In the genomic region with DNA sequence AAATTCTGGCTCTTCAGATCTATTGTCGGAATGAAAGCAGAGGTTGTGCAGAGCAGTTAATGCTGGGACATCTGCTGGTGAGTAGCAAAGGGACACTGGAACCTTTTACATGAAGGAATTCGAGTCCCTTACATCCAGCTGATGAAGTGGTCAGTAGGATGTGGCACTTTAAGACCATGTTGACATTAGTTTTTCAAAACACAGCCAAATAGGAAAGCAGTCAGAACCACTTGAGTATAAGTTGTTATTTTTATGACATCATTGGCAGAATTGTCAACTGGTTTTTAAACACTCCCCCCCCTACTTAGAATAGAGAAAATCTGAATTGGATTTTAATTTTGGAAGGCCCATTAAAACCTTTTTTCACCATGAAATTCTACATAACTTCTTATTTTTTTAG, we compare ENCODE assay signal across 20 cellular contexts. TPM values are rescaled to one million over a fixed set of nuclear protein-coding genes. Genes with fewer than 3 reads are reported as not detected.
A peak's percentile ranks its signal among the peaks of the same experiment; 100 is the strongest.
DNase-seq lines count a peak whose midpoint lies in the region; ATAC-seq and TF ChIP-seq lines count a peak whose summit lies in the region.
"Had no signal": no experiment of that assay in that cellular context is flagged by ENCODE, and none has a peak within 500 bp of the region (broad histone marks: within the 10 kb centered on the region; RNA-seq: fewer than 3 reads in every experiment).

No MANE protein-coding gene starts in this region.

- H3K36me3 ChIP-seq in upper lobe of right lung (peaks cover 31% of the 10 kb centered on the region), GM23338 (ENCODE audit: insufficient read depth) (peaks cover 6% of the 10 kb centered on the region; the same call in 1 of the 2 replicates)

- H3K27ac Mint-ChIP-seq in activated T-cell treated with anti-CD3 and anti-CD28 coated beads, Interleukin-2, amount 50 U/mL, for 72 hours: peak overlapping the region; percentile 47
- H3K27ac Mint-ChIP-seq in glutamatergic neuron (ENCODE audit: unreplicated experiment): peak overlapping the region; percentile 81
- H3K27ac Mint-ChIP-seq in GM23338: no peak overlapping the region
- H3K27ac Mint-ChIP-seq: H9 had no signal

- peaks cover 10 to 19% of the 10 kb centered on the region in 2 donors for H3K36me3 Mint-ChIP-seq in activated T-cell treated with anti-CD3 and anti-CD28 coated beads, Interleukin-2, amount 50 U/mL, for 72 hours (ENCODE audit: insufficient read depth in 2 of 2)
- no peaks in the 10 kb centered on the region for H3K36me3 Mint-ChIP-seq in glutamatergic neuron (ENCODE audit: unreplicated experiment)
- no peaks in the 10 kb centered on the region for H3K36me3 Mint-ChIP-seq in GM23338 (ENCODE audit: low read depth)

- H4K20me1 ChIP-seq in GM23338 (replicated peaks; ENCODE audit: insufficient read depth): no peaks in the 10 kb centered on the region

- no peaks in the 10 kb centered on the region for H3F3A ChIP-seq in GM23338 (replicated peaks; ENCODE audit: low read depth)

- no peaks in the 10 kb centered on the region for H3K9me3 ChIP-seq in upper lobe of right lung
- H3K9me3 ChIP-seq: BLaER1 treated with 17β-estradiol and CSF1 and Interleukin-3, amounts not matched to agents 10 nM and 100 nM had no signal

- H3K27me3 ChIP-seq in upper lobe of right lung (no peaks in the 10 kb centered on the region), GM23338 (ENCODE audit: insufficient read depth) (no peaks in the 10 kb centered on the region)
- H3K27me3 ChIP-seq: BLaER1 treated with 17β-estradiol and CSF1 and Interleukin-3, amounts not matched to agents 10 nM and 100 nM had no signal

- H3K27ac ChIP-seq in upper lobe of right lung: no peak overlapping the region
- no peak overlapping the region for H3K27ac ChIP-seq in GM23338 (ENCODE audit: low read depth)
- H3K27ac ChIP-seq: BLaER1 treated with 17β-estradiol and CSF1 and Interleukin-3, amounts not matched to agents 10 nM and 100 nM had no signal

- H3K4me3 Mint-ChIP-seq in activated T-cell treated with anti-CD3 and anti-CD28 coated beads, Interleukin-2, amount 50 U/mL, for 72 hours: no peak overlapping the region
- H3K4me3 Mint-ChIP-seq in glutamatergic neuron (ENCODE audit: unreplicated experiment) (peak overlapping the region; percentile 4), GM23338 (no peak overlapping the region)
- H3K4me3 Mint-ChIP-seq: CD8-positive, alpha-beta memory T cell; H9 had no signal

- no peaks in the 10 kb centered on the region for H3K4me1 ChIP-seq in upper lobe of right lung
- no peaks in the 10 kb centered on the region for H3K4me1 ChIP-seq in GM23338 (ENCODE audit: insufficient read depth)
- H3K4me1 ChIP-seq: BLaER1 treated with 17β-estradiol and CSF1 and Interleukin-3, amounts not matched to agents 10 nM and 100 nM had no signal

- no peak overlapping the region for H2AFZ ChIP-seq in GM23338

- DNase-seq in activated T-cell treated with anti-CD3 and anti-CD28 coated beads, Interleukin-2, amount 50 U/mL, for 72 hours: no peak
- no peak for DNase-seq in activated T-cell treated with anti-CD3 and anti-CD28 coated beads for 4 hours
- peak; percentile 10 for DNase-seq in NCI-H2029 (lab: John Stamatoyannopoulos, UW)
- DNase-seq in glutamatergic neuron: no peak
- no peak for DNase-seq in upper lobe of right lung
- DNase-seq in NCI-H2196 treated with DMSO at 0.1 percent for 48 hours (lab: John Stamatoyannopoulos, UW; ENCODE audit: unreplicated experiment): no peak
- DNase-seq in GM23338 (ENCODE audit: low spot score): no peak
- DNase-seq: CD8-positive, alpha-beta memory T cell; DMS 273 treated with DMSO at 0.1 percent for 48 hours; H9; NCI-H1105; NCI-H1694; NCI-H446; NCI-H69; RPMI8226; SIG-M5 had no signal

- H3K9me3 Mint-ChIP-seq in activated T-cell treated with anti-CD3 and anti-CD28 coated beads, Interleukin-2, amount 50 U/mL, for 72 hours: no peaks in the 10 kb centered on the region
- peaks cover 3% of the 10 kb centered on the region for H3K9me3 Mint-ChIP-seq in glutamatergic neuron (ENCODE audit: unreplicated experiment)
- H3K9me3 Mint-ChIP-seq in GM23338: no peaks in the 10 kb centered on the region
- H3K9me3 Mint-ChIP-seq: CD8-positive, alpha-beta memory T cell; H9 had no signal

- H3K4me3 ChIP-seq in upper lobe of right lung: no peak overlapping the region
- H3K4me3 ChIP-seq in GM23338: no peak overlapping the region
- H3K4me3 ChIP-seq: BLaER1 treated with 17β-estradiol and CSF1 and Interleukin-3, amounts not matched to agents 10 nM and 100 nM had no signal

- H3K9me2 ChIP-seq in GM23338 (ENCODE audit: insufficient read depth): no peaks in the 10 kb centered on the region

- no peak for ATAC-seq in activated T-cell treated with anti-CD3 and anti-CD28 coated beads, Interleukin-2, amount 50 U/mL, for 72 hours (replicated peaks in 1 of 2)
- ATAC-seq in upper lobe of right lung (peak; percentile 68), GM21390 (IDR thresholded peaks at IDR 0.05; ENCODE audit: unreplicated experiment) (no peak), GM23338 (no peak)

- intact Hi-C loops in upper lobe of right lung (cut with DNase I): no loop called here

- peaks cover 33% of the 10 kb centered on the region for H3K4me1 Mint-ChIP-seq in activated T-cell treated with anti-CD3 and anti-CD28 coated beads, Interleukin-2, amount 50 U/mL, for 72 hours (ENCODE audit: low read depth)
- H3K4me1 Mint-ChIP-seq in glutamatergic neuron (ENCODE audit: low read depth, unreplicated experiment) (peaks cover 9% of the 10 kb centered on the region), GM23338 (no peaks in the 10 kb centered on the region)

- no peaks in the 10 kb centered on the region for H3K27me3 Mint-ChIP-seq in activated T-cell treated with anti-CD3 and anti-CD28 coated beads, Interleukin-2, amount 50 U/mL, for 72 hours (ENCODE audit: low read depth)
- H3K27me3 Mint-ChIP-seq in glutamatergic neuron (ENCODE audit: unreplicated experiment) (peaks cover 4% of the 10 kb centered on the region), GM23338 (ENCODE audit: insufficient read depth, low read depth, poor library complexity) (no peaks in the 10 kb centered on the region)

- no peaks in the 10 kb centered on the region for H3K79me2 ChIP-seq in GM23338 (replicated peaks; ENCODE audit: insufficient read depth)

- H3K4me2 ChIP-seq in GM23338: no peak overlapping the region
- H3K4me2 ChIP-seq: BLaER1 treated with 17β-estradiol and CSF1 and Interleukin-3, amounts not matched to agents 10 nM and 100 nM had no signal

- no peak for TF ChIP-seq CTCF in glutamatergic neuron (IDR thresholded peaks at IDR 0.05; ENCODE audit: partially characterized antibody, unreplicated experiment)
- no peak for TF ChIP-seq CTCF in upper lobe of right lung (IDR thresholded peaks at IDR 0.05)
- TF ChIP-seq CTCF in GM23338 (conservative IDR thresholded peaks at IDR 0.05; ENCODE audit: low read depth in 2 of 2): no peak

TF ChIP-seq in GM23338, 12 proteins besides CTCF, POLR2A, EP300 and RAD21 (continues in another document):
- TF ChIP-seq, protein P1, sequence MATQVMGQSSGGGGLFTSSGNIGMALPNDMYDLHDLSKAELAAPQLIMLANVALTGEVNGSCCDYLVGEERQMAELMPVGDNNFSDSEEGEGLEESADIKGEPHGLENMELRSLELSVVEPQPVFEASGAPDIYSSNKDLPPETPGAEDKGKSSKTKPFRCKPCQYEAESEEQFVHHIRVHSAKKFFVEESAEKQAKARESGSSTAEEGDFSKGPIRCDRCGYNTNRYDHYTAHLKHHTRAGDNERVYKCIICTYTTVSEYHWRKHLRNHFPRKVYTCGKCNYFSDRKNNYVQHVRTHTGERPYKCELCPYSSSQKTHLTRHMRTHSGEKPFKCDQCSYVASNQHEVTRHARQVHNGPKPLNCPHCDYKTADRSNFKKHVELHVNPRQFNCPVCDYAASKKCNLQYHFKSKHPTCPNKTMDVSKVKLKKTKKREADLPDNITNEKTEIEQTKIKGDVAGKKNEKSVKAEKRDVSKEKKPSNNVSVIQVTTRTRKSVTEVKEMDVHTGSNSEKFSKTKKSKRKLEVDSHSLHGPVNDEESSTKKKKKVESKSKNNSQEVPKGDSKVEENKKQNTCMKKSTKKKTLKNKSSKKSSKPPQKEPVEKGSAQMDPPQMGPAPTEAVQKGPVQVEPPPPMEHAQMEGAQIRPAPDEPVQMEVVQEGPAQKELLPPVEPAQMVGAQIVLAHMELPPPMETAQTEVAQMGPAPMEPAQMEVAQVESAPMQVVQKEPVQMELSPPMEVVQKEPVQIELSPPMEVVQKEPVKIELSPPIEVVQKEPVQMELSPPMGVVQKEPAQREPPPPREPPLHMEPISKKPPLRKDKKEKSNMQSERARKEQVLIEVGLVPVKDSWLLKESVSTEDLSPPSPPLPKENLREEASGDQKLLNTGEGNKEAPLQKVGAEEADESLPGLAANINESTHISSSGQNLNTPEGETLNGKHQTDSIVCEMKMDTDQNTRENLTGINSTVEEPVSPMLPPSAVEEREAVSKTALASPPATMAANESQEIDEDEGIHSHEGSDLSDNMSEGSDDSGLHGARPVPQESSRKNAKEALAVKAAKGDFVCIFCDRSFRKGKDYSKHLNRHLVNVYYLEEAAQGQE (IDR thresholded peaks at IDR 0.05; ENCODE audit: unreplicated experiment): no peak

RNA-seq across cellular contexts. Expression of a gene that starts 46.8 kb away (rescaled TPM):
- total RNA-seq in activated T-cell treated with anti-CD3 and anti-CD28 coated beads, Interleukin-2, amount 50 U/mL, for 72 hours: 1 to 10 TPM; 3.2 to 3.9 TPM
- total RNA-seq in glutamatergic neuron (ENCODE audit: unreplicated experiment): 0.34 TPM
- 19.8 TPM for total RNA-seq in upper lobe of right lung
- total RNA-seq in GM23338 (2014; rRNA removed; shearing (Covaris generic)): 0.16 and 0.69 TPM in 2 replicates
- 1.2 and 1.6 TPM in 2 replicates for polyA plus RNA-seq in GM23338 (2016; fragmentation: Nextera tagmentation; extraction: Ambion mirVana)
- total RNA-seq: HT1080, LHCN-M2 had no signal
